15 cellular contexts compared by ENCODE assay signal in the genomic region with DNA sequence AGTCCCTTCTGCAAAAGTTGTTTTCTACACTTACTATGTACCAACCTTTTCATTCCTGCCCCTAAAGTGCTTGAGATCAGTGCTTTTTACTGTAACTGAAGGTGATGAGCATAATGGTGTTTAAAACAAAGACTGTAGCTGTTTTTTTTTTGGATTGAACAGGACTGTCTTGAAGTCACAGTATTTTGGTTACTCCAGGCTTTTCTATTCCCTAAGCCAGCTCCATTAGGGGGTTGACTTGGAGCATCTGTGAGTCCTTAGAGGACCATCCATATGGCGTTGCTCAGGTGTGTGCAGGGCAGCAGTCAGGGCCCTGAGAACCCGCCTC.
"Had no signal": no experiment of that assay in that cellular context is flagged by ENCODE, and none has a peak within 500 bp of the region (broad histone marks: within the 10 kb centered on the region; RNA-seq: fewer than 3 reads in every experiment).

No MANE protein-coding gene starts in this region.

- H3K9me3 Mint-ChIP-seq: activated CD4-positive, alpha-beta memory T cell treated with anti-CD3 and anti-CD28 coated beads for 36 hours; activated naive CD4-positive, alpha-beta T cell treated with anti-CD3 and anti-CD28 coated beads, Interleukin-2, amount 50 U/mL, for 72 hours; brain; dendritic cell treated with granulocyte-macrophage colony-stimulating factor and Interleukin-4, amounts not matched to agents 40 ng/mL and 50 ng/mL, for 4 days; naive thymus-derived CD8-positive, alpha-beta T cell; stimulated activated effector memory CD8-positive, alpha-beta T cell treated with anti-CD3 and anti-CD28 coated beads, Interleukin-12 subunit alpha, Interleukin-12 subunit beta, amount 100 ng/mL, for 72 hours had no signal

- H2AFZ ChIP-seq: parathyroid adenoma had no signal

- H3K4me3 Mint-ChIP-seq: activated CD4-positive, alpha-beta memory T cell treated with anti-CD3 and anti-CD28 coated beads for 36 hours; activated CD8-positive, alpha-beta memory T cell treated with anti-CD3 and anti-CD28 coated beads, Interleukin-2, amount 10 ng/mL, durations not matched to agents 7 days and 5 days; brain; dendritic cell treated with granulocyte-macrophage colony-stimulating factor and Interleukin-4, amounts not matched to agents 40 ng/mL and 50 ng/mL, for 4 days; naive thymus-derived CD8-positive, alpha-beta T cell; stimulated activated effector memory CD8-positive, alpha-beta T cell treated with anti-CD3 and anti-CD28 coated beads, Interleukin-12 subunit alpha, Interleukin-12 subunit beta, amount 100 ng/mL, for 72 hours had no signal

- H3K36me3 ChIP-seq: uterus had no signal

- H3K27me3 ChIP-seq: stomach, suprapubic skin, tibial nerve, uterus had no signal

- H3K4me1 ChIP-seq: parathyroid adenoma, uterus had no signal

- H3K4me3 ChIP-seq: lung, stomach, suprapubic skin, tibial nerve, uterus had no signal

- H3K9ac ChIP-seq: parathyroid adenoma had no signal

- H3K27ac Mint-ChIP-seq: activated CD4-positive, alpha-beta memory T cell treated with anti-CD3 and anti-CD28 coated beads for 36 hours; activated CD8-positive, alpha-beta memory T cell treated with anti-CD3 and anti-CD28 coated beads, Interleukin-2, amount 10 ng/mL, durations not matched to agents 7 days and 5 days; dendritic cell treated with granulocyte-macrophage colony-stimulating factor and Interleukin-4, amounts not matched to agents 40 ng/mL and 50 ng/mL, for 4 days; naive thymus-derived CD8-positive, alpha-beta T cell; stimulated activated effector memory CD8-positive, alpha-beta T cell treated with anti-CD3 and anti-CD28 coated beads, Interleukin-12 subunit alpha, Interleukin-12 subunit beta, amount 100 ng/mL, for 72 hours had no signal

- H3K9me3 ChIP-seq: stomach, suprapubic skin, tibial nerve, uterus had no signal

- ATAC-seq: stimulated activated effector memory CD8-positive, alpha-beta T cell treated with anti-CD3 and anti-CD28 coated beads, Interleukin-12 subunit alpha, Interleukin-12 subunit beta, amount 100 ng/mL, for 72 hours had no signal

- H3K27me3 Mint-ChIP-seq: activated CD4-positive, alpha-beta memory T cell treated with anti-CD3 and anti-CD28 coated beads for 36 hours; activated CD8-positive, alpha-beta memory T cell treated with anti-CD3 and anti-CD28 coated beads, Interleukin-2, amount 10 ng/mL, durations not matched to agents 7 days and 5 days; brain; dendritic cell treated with granulocyte-macrophage colony-stimulating factor and Interleukin-4, amounts not matched to agents 40 ng/mL and 50 ng/mL, for 4 days; naive thymus-derived CD8-positive, alpha-beta T cell had no signal

- FAIRE-seq: kidney, small intestine had no signal

- H3K79me2 ChIP-seq: parathyroid adenoma had no signal

- H3K27ac ChIP-seq: parathyroid adenoma, suprapubic skin, uterus had no signal
